In genomic region chr3:134650431-134651346, GRCh38 we compare ENCODE assay signal across 9 cellular contexts. TPM values are rescaled to one million over a fixed set of nuclear protein-coding genes. Genes with fewer than 3 reads are reported as not detected.
A peak's percentile ranks its signal among the peaks of the same experiment; 100 is the strongest.
DNase-seq lines count a peak whose midpoint lies in the region; ATAC-seq and TF ChIP-seq lines count a peak whose summit lies in the region.
"Had no signal": no experiment of that assay in that cellular context is flagged by ENCODE, and none has a peak within 500 bp of the region (broad histone marks: within the 10 kb centered on the region; RNA-seq: fewer than 3 reads in every experiment).

A gene with protein sequence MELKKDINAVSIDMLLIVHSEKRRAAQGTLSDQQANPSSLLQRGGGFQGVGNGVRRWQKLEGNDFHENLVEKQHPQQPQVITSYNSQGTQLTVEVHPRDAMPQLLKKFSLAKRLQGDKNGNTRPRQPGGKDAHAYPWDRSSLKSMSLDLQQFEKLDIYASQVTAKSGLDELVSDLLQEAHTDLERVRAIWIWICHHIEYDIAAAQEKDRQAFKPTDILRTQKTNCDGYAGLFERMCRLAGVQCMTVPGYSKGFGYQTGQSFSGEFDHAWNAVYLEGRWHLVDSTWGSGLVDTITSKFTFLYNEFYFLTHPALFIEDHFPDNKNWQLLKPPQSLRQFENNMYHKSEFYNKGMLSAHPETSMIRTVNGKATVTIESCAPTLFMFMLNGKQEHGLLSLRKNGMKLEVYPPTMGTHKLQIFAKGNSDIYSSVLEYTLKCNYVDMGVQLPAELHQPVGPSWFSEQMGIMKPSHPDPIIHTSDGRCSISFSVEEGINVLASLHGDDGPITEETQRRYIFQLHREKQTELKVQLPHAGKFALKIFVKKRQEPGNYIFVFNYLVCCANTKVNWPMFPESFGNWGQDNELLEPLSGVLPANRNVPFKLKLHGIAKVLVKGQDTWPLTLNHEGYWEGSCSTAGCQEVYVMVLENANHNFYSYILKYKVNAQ (minus strand): TSS chr3:134651022. CDS start chr3:134650960, 62 bp downstream.

- H3K9me3 ChIP-seq in liver (ENCODE audit: control insufficient read depth in 4 of 4, low read length in 3 of 4) = no peaks in the 10 kb centered on the region
- H3K9me3 ChIP-seq in SJCRH30 (replicated peaks) = no peaks in the 10 kb centered on the region

- H3K4me1 ChIP-seq in liver (ENCODE audit: control insufficient read depth in 4 of 4, insufficient read depth in 4 of 4, low read length in 3 of 4) = peaks cover 4 to 12% (median 10%) of the 10 kb centered on the region in 4 donors
- no peaks in the 10 kb centered on the region for H3K4me1 ChIP-seq in SJCRH30

- no peak within 1 kb of the TSS for H3K27ac ChIP-seq in liver (ENCODE audit: low read depth in 1 of 2, low read length in 2 of 2)
- H3K27ac ChIP-seq in temporal lobe (ENCODE audit: low read depth, low read length) = peak within 1 kb of the TSS; percentile 49
- no peak within 1 kb of the TSS for H3K27ac ChIP-seq in SJCRH30

- H3K4me3 ChIP-seq in liver (ENCODE audit: low read depth in 1 of 3, low read length in 3 of 3) (peak within 1 kb of the TSS in 2 of 3 donors; percentile 19 to 37), SJCRH30 (no peak within 1 kb of the TSS)

- H3K9ac ChIP-seq in liver (ENCODE audit: low read depth in 1 of 2, low read length in 2 of 2) = no peak within 1 kb of the TSS

- H3K27me3 ChIP-seq in liver (ENCODE audit: control insufficient read depth in 4 of 4, insufficient read depth in 4 of 4, low read length in 3 of 4) (peaks cover 0 to 4% (median 0%) of the 10 kb centered on the region in 4 donors), SJCRH30 (no peaks in the 10 kb centered on the region)

- TF ChIP-seq CTCF in liver (IDR thresholded peaks at IDR 0.05; ENCODE audit: low read depth, low read length, missing input control) = no peak

- TF ChIP-seq RAD21 in liver (IDR thresholded peaks at IDR 0.05) = no peak

- DNase-seq in Daoy (ENCODE audit: low read depth) (peak; percentile 79), NCI-H510A (lab: John Stamatoyannopoulos, UW) (peak; percentile 39), ecto neural progenitor cell (ENCODE audit: low spot score) (peak; percentile 75), SJCRH30 (no peak)
- DNase-seq in activated effector memory CD4-positive, alpha-beta T cell treated with anti-CD3 and anti-CD28 coated beads, Interleukin-2, amount 50 U/mL, for 16 hours = no peak

- no peaks in the 10 kb centered on the region for H3K36me3 ChIP-seq in liver (ENCODE audit: control insufficient read depth in 4 of 4, insufficient read depth in 3 of 4, low read depth in 1 of 4, low read length in 3 of 4)
- no peaks in the 10 kb centered on the region for H3K36me3 ChIP-seq in SJCRH30

- no peak for ATAC-seq in HG03097 (IDR thresholded peaks at IDR 0.05; ENCODE audit: low FRiP score, unreplicated experiment)

- WGBS in liver = 8% methylated on average over 77 of the region's 77 CpGs

TF ChIP-seq in liver, 16 proteins besides CTCF, POLR2A, EP300 and RAD21:
- TF ChIP-seq GABPA (IDR thresholded peaks at IDR 0.05 in 1 of 2, conservative IDR thresholded peaks at IDR 0.05 in 1 of 2) = no peak
- no peak for TF ChIP-seq RXRA (IDR thresholded peaks at IDR 0.05)
- no peak for TF ChIP-seq ATF3 (IDR thresholded peaks at IDR 0.05)
- TF ChIP-seq FOXA2 (IDR thresholded peaks at IDR 0.05) = no peak
- TF ChIP-seq HNF4G (IDR thresholded peaks at IDR 0.05) = no peak
- TF ChIP-seq, protein P1, sequence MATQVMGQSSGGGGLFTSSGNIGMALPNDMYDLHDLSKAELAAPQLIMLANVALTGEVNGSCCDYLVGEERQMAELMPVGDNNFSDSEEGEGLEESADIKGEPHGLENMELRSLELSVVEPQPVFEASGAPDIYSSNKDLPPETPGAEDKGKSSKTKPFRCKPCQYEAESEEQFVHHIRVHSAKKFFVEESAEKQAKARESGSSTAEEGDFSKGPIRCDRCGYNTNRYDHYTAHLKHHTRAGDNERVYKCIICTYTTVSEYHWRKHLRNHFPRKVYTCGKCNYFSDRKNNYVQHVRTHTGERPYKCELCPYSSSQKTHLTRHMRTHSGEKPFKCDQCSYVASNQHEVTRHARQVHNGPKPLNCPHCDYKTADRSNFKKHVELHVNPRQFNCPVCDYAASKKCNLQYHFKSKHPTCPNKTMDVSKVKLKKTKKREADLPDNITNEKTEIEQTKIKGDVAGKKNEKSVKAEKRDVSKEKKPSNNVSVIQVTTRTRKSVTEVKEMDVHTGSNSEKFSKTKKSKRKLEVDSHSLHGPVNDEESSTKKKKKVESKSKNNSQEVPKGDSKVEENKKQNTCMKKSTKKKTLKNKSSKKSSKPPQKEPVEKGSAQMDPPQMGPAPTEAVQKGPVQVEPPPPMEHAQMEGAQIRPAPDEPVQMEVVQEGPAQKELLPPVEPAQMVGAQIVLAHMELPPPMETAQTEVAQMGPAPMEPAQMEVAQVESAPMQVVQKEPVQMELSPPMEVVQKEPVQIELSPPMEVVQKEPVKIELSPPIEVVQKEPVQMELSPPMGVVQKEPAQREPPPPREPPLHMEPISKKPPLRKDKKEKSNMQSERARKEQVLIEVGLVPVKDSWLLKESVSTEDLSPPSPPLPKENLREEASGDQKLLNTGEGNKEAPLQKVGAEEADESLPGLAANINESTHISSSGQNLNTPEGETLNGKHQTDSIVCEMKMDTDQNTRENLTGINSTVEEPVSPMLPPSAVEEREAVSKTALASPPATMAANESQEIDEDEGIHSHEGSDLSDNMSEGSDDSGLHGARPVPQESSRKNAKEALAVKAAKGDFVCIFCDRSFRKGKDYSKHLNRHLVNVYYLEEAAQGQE (IDR thresholded peaks at IDR 0.05) = no peak
- no peak for TF ChIP-seq TAF1 (conservative IDR thresholded peaks at IDR 0.05)

RNA-seq across cellular contexts. Expression of the gene that starts here (rescaled TPM):
- 1.5 and 2.6 TPM in 2 replicates for total RNA-seq in Daoy (2014; rRNA removed; shearing (Covaris generic))
- under 1 TPM; 0.05 to 0.08 TPM for total RNA-seq in liver
- not detected for polyA plus RNA-seq in liver
- total RNA-seq in temporal lobe = 0.74 TPM
- not detected in 2 replicates for total RNA-seq in SJCRH30 (2014; rRNA removed; shearing (Covaris generic))
- total RNA-seq: pulmonary artery endothelial cell had no signal

Comparison
In these comparisons a context has a peak if more than half of its experiments do, and no peak if none do; other contexts are left out.
1. DNase-seq: peak in Daoy (single experiment), NCI-H510A (single experiment) and ecto neural progenitor cell (single experiment); none in activated effector memory CD4-positive, alpha-beta T cell treated with anti-CD3 and anti-CD28 coated beads, Interleukin-2, amount 50 U/mL, for 16 hours (single experiment) and SJCRH30 (0 of 2).